In genomic region chr4:123699823-123700822, GRCh38 we compare ENCODE assay signal across 10 cellular contexts.
A peak's percentile ranks its signal among the peaks of the same experiment; 100 is the strongest.
DNase-seq lines count a peak whose midpoint lies in the region; ATAC-seq and TF ChIP-seq lines count a peak whose summit lies in the region.
"Had no signal": no experiment of that assay in that cellular context is flagged by ENCODE, and none has a peak within 500 bp of the region (broad histone marks: within the 10 kb centered on the region; RNA-seq: fewer than 3 reads in every experiment).

No MANE protein-coding gene starts in this region.

- ATAC-seq in CD4-positive, alpha-beta T cell (ENCODE audit: poor library complexity) = no peak

- peaks cover 5% of the 10 kb centered on the region for H3K4me1 ChIP-seq in A673 (ENCODE audit: insufficient read depth, low read length, poor library complexity, severe bottlenecking)
- H3K4me1 ChIP-seq: BLaER1 had no signal

- DNase-seq in A673 (ENCODE audit: low spot score) (peak; percentile 25), SK-MEL-5 (ENCODE audit: low read depth, low spot score) (peak; percentile 75), fibroblast of pulmonary artery (ENCODE audit: low read depth) (peak; percentile 98), neural crest cell (ENCODE audit: low read depth, low spot score) (peak; percentile 5), ecto neural progenitor cell (ENCODE audit: low spot score) (no peak), mesenteric fat pad (ENCODE audit: low spot score) (no peak), NCI-H1105 (lab: John Stamatoyannopoulos, UW) (no peak)
- no peak for DNase-seq in CD4-positive, alpha-beta T cell
- DNase-seq: activated naive CD4-positive, alpha-beta T cell had no signal

- peaks cover 22% of the 10 kb centered on the region for H3K36me3 Mint-ChIP-seq in neural crest cell (ENCODE audit: low read depth)
- H3K36me3 Mint-ChIP-seq in CD4-positive, alpha-beta T cell (ENCODE audit: low read depth) = no peaks in the 10 kb centered on the region

- no peaks in the 10 kb centered on the region for H3K9me3 ChIP-seq in A673 (ENCODE audit: low read depth, low read length, poor library complexity, severe bottlenecking)
- no peaks in the 10 kb centered on the region for H3K9me3 ChIP-seq in CD4-positive, alpha-beta T cell (ENCODE audit: control insufficient read depth, low read length)
- H3K9me3 ChIP-seq: BLaER1 had no signal

- TF ChIP-seq CTCF in A673 (conservative IDR thresholded peaks at IDR 0.05; ENCODE audit: low read depth, low read length) = no peak
- no peak for TF ChIP-seq CTCF in fibroblast of pulmonary artery (IDR thresholded peaks at IDR 0.05; ENCODE audit: low read length, missing control alignments)
- TF ChIP-seq CTCF in neural crest cell (conservative IDR thresholded peaks at IDR 0.05) = no peak
- no peak for TF ChIP-seq CTCF in CD4-positive, alpha-beta T cell (IDR thresholded peaks at IDR 0.05)

- intact Hi-C loops in A673 (cut with micrococcal nuclease; ENCODE audit: unreplicated experiment) = no loop called here
- intact Hi-C loops in CD4-positive, alpha-beta T cell (cut with DNase I, micrococcal nuclease) = no loop called here

- H3K4me1 Mint-ChIP-seq in neural crest cell = peaks cover 29% of the 10 kb centered on the region
- no peaks in the 10 kb centered on the region for H3K4me1 Mint-ChIP-seq in CD4-positive, alpha-beta T cell (ENCODE audit: low read depth)

- no peaks in the 10 kb centered on the region for H3K27me3 Mint-ChIP-seq in neural crest cell (ENCODE audit: low read depth)
- H3K27me3 Mint-ChIP-seq in CD4-positive, alpha-beta T cell = no peaks in the 10 kb centered on the region

- H3K9me3 Mint-ChIP-seq in neural crest cell = peaks cover 9% of the 10 kb centered on the region
- H3K9me3 Mint-ChIP-seq in CD4-positive, alpha-beta T cell = no peaks in the 10 kb centered on the region

- POLR2A ChIA-PET in A673 (lab: Charles Lee; ENCODE audit: low non-redundant PET) = no interaction called here
- POLR2A ChIA-PET in CD4-positive, alpha-beta T cell (lab: Charles Lee) = no interaction called here

- H3K27ac ChIP-seq in A673 (ENCODE audit: low read depth, low read length, poor library complexity, severe bottlenecking) = peak overlapping the region; percentile 35
- no peak overlapping the region for H3K27ac ChIP-seq in CD4-positive, alpha-beta T cell (ENCODE audit: low read depth, low read length)
- H3K27ac ChIP-seq: BLaER1 had no signal

- peak overlapping the region; percentile 56 for H3K4me3 Mint-ChIP-seq in neural crest cell
- H3K4me3 Mint-ChIP-seq in CD4-positive, alpha-beta T cell = no peak overlapping the region

- no TSS peak for BruUV-seq in A673 (replicated peaks; lab: Mats Ljungman, UMichigan)

- in situ Hi-C loops in SK-MEL-5 (cut with HindIII; ENCODE audit: low pct_unique_long_range_greater_than_20kb, low sequenced_read_pairs) = no loop called here

- H3K4me3 ChIP-seq in A673 (ENCODE audit: low read depth, low read length, poor library complexity, severe bottlenecking) = no peak overlapping the region
- peak overlapping the region; percentile 23 for H3K4me3 ChIP-seq in fibroblast of pulmonary artery (replicated peaks; ENCODE audit: low read depth, low read length)
- H3K4me3 ChIP-seq: BLaER1 had no signal

- H3K27ac Mint-ChIP-seq in neural crest cell (ENCODE audit: unreplicated experiment) = peak overlapping the region; percentile 96
- no peak overlapping the region for H3K27ac Mint-ChIP-seq in CD4-positive, alpha-beta T cell

- no peaks in the 10 kb centered on the region for H3K27me3 ChIP-seq in A673 (replicated peaks; ENCODE audit: insufficient read depth, low read depth, low read length, poor library complexity)
- no peaks in the 10 kb centered on the region for H3K27me3 ChIP-seq in CD4-positive, alpha-beta T cell (ENCODE audit: control insufficient read depth, insufficient read depth, low read length)
- H3K27me3 ChIP-seq: BLaER1 had no signal

- CTCF ChIA-PET in A673 (lab: Charles Lee) = no interaction called here
- CTCF ChIA-PET in CD4-positive, alpha-beta T cell (lab: Charles Lee) = no interaction called here

- H3K36me3 ChIP-seq in A673 (ENCODE audit: insufficient read depth, low read length, poor library complexity, severe bottlenecking) = no peaks in the 10 kb centered on the region
- H3K36me3 ChIP-seq: BLaER1 had no signal

Comparison
In these comparisons a context has a peak if more than half of its experiments do, and no peak if none do; other contexts are left out.
1. DNase-seq: peak in A673 (single experiment), SK-MEL-5 (single experiment), fibroblast of pulmonary artery (single experiment) and neural crest cell (single experiment); none in CD4-positive, alpha-beta T cell (0 of 10), ecto neural progenitor cell (single experiment), mesenteric fat pad (single experiment) and NCI-H1105 (single experiment).